ENCODE assay signal across 8 cellular contexts in genomic region chr5:81194633-81195333, GRCh38. TPM values are rescaled to one million over a fixed set of nuclear protein-coding genes. Genes with fewer than 3 reads are reported as not detected.
A peak's percentile ranks its signal among the peaks of the same experiment; 100 is the strongest.
DNase-seq lines count a peak whose midpoint lies in the region; ATAC-seq and TF ChIP-seq lines count a peak whose summit lies in the region.

No MANE protein-coding gene starts in this region.

- ATAC-seq in GM18861 (IDR thresholded peaks at IDR 0.05; ENCODE audit: unreplicated experiment) (peak; percentile 92), HG03175 (IDR thresholded peaks at IDR 0.05; ENCODE audit: unreplicated experiment) (peak; percentile 88)

- H3K9ac ChIP-seq in colonic mucosa (ENCODE audit: low read depth in 2 of 2, low read length in 2 of 2) (no peak overlapping the region), liver (ENCODE audit: low read depth in 1 of 2, low read length in 2 of 2) (no peak overlapping the region)

- H3K9me3 ChIP-seq in colonic mucosa (no peaks in the 10 kb centered on the region), liver (ENCODE audit: control insufficient read depth in 4 of 4, low read length in 3 of 4) (no peaks in the 10 kb centered on the region)

- H3K9me3 Mint-ChIP-seq in activated CD4-positive, alpha-beta T cell treated with anti-CD3 and anti-CD28 coated beads, Interleukin-2, amount 10 ng/mL, durations not matched to agents 24 days and 14 days, result no peaks in the 10 kb centered on the region

- H3K27ac ChIP-seq in ACC112 (ENCODE audit: low read depth, low read length) (no peak overlapping the region), colonic mucosa (no peak overlapping the region), liver (ENCODE audit: low read depth in 1 of 2, low read length in 2 of 2) (no peak overlapping the region)

- H3K36me3 Mint-ChIP-seq in activated CD4-positive, alpha-beta T cell treated with anti-CD3 and anti-CD28 coated beads, Interleukin-2, amount 10 ng/mL, durations not matched to agents 24 days and 14 days (ENCODE audit: low read depth), result no peaks in the 10 kb centered on the region

- H3K27ac Mint-ChIP-seq in activated CD4-positive, alpha-beta T cell treated with anti-CD3 and anti-CD28 coated beads, Interleukin-2, amount 10 ng/mL, durations not matched to agents 24 days and 14 days, result no peak overlapping the region

- H3K36me3 ChIP-seq in ACC112 (ENCODE audit: insufficient read depth, low read length), result no peaks in the 10 kb centered on the region
- H3K36me3 ChIP-seq in colonic mucosa, result no peaks in the 10 kb centered on the region
- H3K36me3 ChIP-seq in liver (ENCODE audit: control insufficient read depth in 4 of 4, insufficient read depth in 3 of 4, low read depth in 1 of 4, low read length in 3 of 4), result no peaks in the 10 kb centered on the region

- H2AFZ ChIP-seq in ACC112 (ENCODE audit: low read length, unreplicated experiment), result peak overlapping the region; percentile 93

- peaks cover 4% of the 10 kb centered on the region for H3K4me1 Mint-ChIP-seq in activated CD4-positive, alpha-beta T cell treated with anti-CD3 and anti-CD28 coated beads, Interleukin-2, amount 10 ng/mL, durations not matched to agents 24 days and 14 days

- TF ChIP-seq CTCF in colonic mucosa (IDR thresholded peaks at IDR 0.05) (peak; percentile 92), liver (IDR thresholded peaks at IDR 0.05; ENCODE audit: low read depth, low read length, missing input control) (peak; percentile 89)

- H3K4me3 Mint-ChIP-seq in activated CD4-positive, alpha-beta T cell treated with anti-CD3 and anti-CD28 coated beads, Interleukin-2, amount 10 ng/mL, durations not matched to agents 24 days and 14 days, result peak overlapping the region; percentile 24

- TF ChIP-seq RAD21 in liver (IDR thresholded peaks at IDR 0.05), result peak; percentile 92 to 96

- H3K4me1 ChIP-seq in ACC112 (ENCODE audit: control insufficient read depth, insufficient read depth, low read length, unreplicated experiment) (peaks cover 2% of the 10 kb centered on the region), colonic mucosa (no peaks in the 10 kb centered on the region), liver (ENCODE audit: control insufficient read depth in 4 of 4, insufficient read depth in 4 of 4, low read length in 3 of 4) (peaks cover 0 to 5% (median under 1%) of the 10 kb centered on the region in 4 donors)

- no peaks in the 10 kb centered on the region for H3K27me3 Mint-ChIP-seq in activated CD4-positive, alpha-beta T cell treated with anti-CD3 and anti-CD28 coated beads, Interleukin-2, amount 10 ng/mL, durations not matched to agents 24 days and 14 days

- peak; percentile 45 for DNase-seq in NCI-H524 treated with DMSO at 0.1 percent for 48 hours (lab: John Stamatoyannopoulos, UW)
- peak; percentile 94 for DNase-seq in activated CD4-positive, alpha-beta T cell treated with anti-CD3 and anti-CD28 coated beads, Interleukin-2, amount 10 ng/mL, durations not matched to agents 24 days and 14 days
- DNase-seq in colonic mucosa, result peak; percentile 83
- DNase-seq in stimulated activated CD4-positive, alpha-beta T cell treated with anti-CD3 and anti-CD28 coated beads, Interleukin-4, amount 100 ng/mL, for 4 hours, result peak; percentile 67 to 81

- intact Hi-C loops in activated CD4-positive, alpha-beta T cell treated with anti-CD3 and anti-CD28 coated beads, Interleukin-2, amount 10 ng/mL, durations not matched to agents 24 days and 14 days (cut with micrococcal nuclease), result loop anchor here (1.0 to 2.0 kb wide), 4 partner anchors 106 to 713 kb away; partner anchors contain the start of genes RASGRF2 and ZCCHC9
- intact Hi-C loops in colonic mucosa (cut with DNase I), result loop anchor here (10.0 kb wide), 2 partner anchors 480 to 510 kb away; no protein-coding TSS in a partner anchor

- no peaks in the 10 kb centered on the region for H3K79me2 ChIP-seq in ACC112 (ENCODE audit: control insufficient read depth, insufficient read depth, low read length, unreplicated experiment)

- WGBS in liver, result 28% methylated on average over 31 of the region's 31 CpGs

- H3K4me3 ChIP-seq in ACC112 (ENCODE audit: low read depth, low read length) (peak overlapping the region; percentile 60), colonic mucosa (no peak overlapping the region), liver (ENCODE audit: low read depth in 1 of 3, low read length in 3 of 3) (no peak overlapping the region)

- H3K27me3 ChIP-seq in ACC112 (ENCODE audit: insufficient read depth, low read length), result 0 out of 2 replicates have a peak, but pooled peaks cover 6% of the 10 kb centered on the region
- no peaks in the 10 kb centered on the region for H3K27me3 ChIP-seq in colonic mucosa
- no peaks in the 10 kb centered on the region for H3K27me3 ChIP-seq in liver (ENCODE audit: control insufficient read depth in 4 of 4, insufficient read depth in 4 of 4, low read length in 3 of 4)

TF ChIP-seq in liver, 16 proteins besides CTCF, POLR2A, EP300 and RAD21:
- TF ChIP-seq HNF4A (conservative IDR thresholded peaks at IDR 0.05) (peak; percentile 10 to 15), ATF3 (IDR thresholded peaks at IDR 0.05) (no peak), RXRA (IDR thresholded peaks at IDR 0.05) (peak in 1 of 2 donors; percentile 39), GABPA (IDR thresholded peaks at IDR 0.05 in 1 of 2, conservative IDR thresholded peaks at IDR 0.05 in 1 of 2) (no peak), HNF4G (IDR thresholded peaks at IDR 0.05) (no peak), REST (IDR thresholded peaks at IDR 0.05) (no peak), YY1 (IDR thresholded peaks at IDR 0.05) (peak; percentile 70)

RNA-seq across cellular contexts. Expression of gene CKMT2, which starts 38.3 kb away (rescaled TPM):
- total RNA-seq in activated CD4-positive, alpha-beta T cell treated with anti-CD3 and anti-CD28 coated beads, Interleukin-2, amount 10 ng/mL, durations not matched to agents 24 days and 14 days, result not detected in 2 replicates
- total RNA-seq in colonic mucosa, result 1 to 10 TPM in 1 of 2 donors, under 1 TPM in 1; 0.40 to 2.0 TPM
- 1 to 10 TPM in 1 of 2 donors, under 1 TPM in 1; 0.59 to 2.6 TPM for total RNA-seq in liver
- polyA plus RNA-seq in liver, result 1 to 10 TPM in 1 of 2 donors, under 1 TPM in 1; 0.20 to 1.1 TPM
